19 cellular contexts compared by ENCODE assay signal in the genomic region with DNA sequence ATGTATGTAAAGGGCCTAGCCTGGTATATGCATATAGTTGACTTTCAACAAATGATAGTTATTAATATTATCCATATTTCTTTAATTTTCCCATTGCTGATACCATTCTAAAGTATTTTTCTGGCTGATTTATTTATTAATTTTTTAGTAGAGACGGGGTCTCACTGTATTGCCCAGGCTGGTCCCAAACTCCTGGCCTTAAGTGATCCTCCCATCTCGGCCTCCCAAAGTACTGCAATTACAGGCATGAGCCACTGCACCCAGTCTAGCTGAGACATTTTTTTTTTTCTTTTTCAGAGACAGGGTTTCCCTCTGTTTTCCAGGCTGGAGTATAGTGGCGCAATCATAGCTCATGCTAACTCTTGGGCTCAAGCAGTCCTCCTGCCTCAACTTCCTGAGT. TPM values are rescaled to one million over a fixed set of nuclear protein-coding genes. Genes with fewer than 3 reads are reported as not detected.
DNase-seq lines count a peak whose midpoint lies in the region; ATAC-seq and TF ChIP-seq lines count a peak whose summit lies in the region.
"Had no signal": no experiment of that assay in that cellular context is flagged by ENCODE, and none has a peak within 500 bp of the region (broad histone marks: within the 10 kb centered on the region; RNA-seq: fewer than 3 reads in every experiment).

No MANE protein-coding gene starts in this region.

- WGBS in body of pancreas, 2 donors, result 93 to 97% methylated on average over 3 of the region's 3 CpGs

- TF ChIP-seq CTCF in RWPE1 (conservative IDR thresholded peaks at IDR 0.05; ENCODE audit: low read depth), result no peak
- no peak for TF ChIP-seq CTCF in WTC11 (IDR thresholded peaks at IDR 0.05)
- no peak for TF ChIP-seq CTCF in body of pancreas (IDR thresholded peaks at IDR 0.05)
- TF ChIP-seq CTCF in MCF 10A (IDR thresholded peaks at IDR 0.05; ENCODE audit: unreplicated experiment), result no peak

- H3K4me3 Mint-ChIP-seq in WTC11, result no peak overlapping the region
- H3K4me3 Mint-ChIP-seq in MCF 10A (ENCODE audit: unreplicated experiment), result no peak overlapping the region
- H3K4me3 Mint-ChIP-seq in activated CD8-positive, alpha-beta T cell treated with anti-CD3 and anti-CD28 coated beads, Interleukin-2, amount 10 ng/mL, durations not matched to agents 7 days and 5 days, result no peak overlapping the region
- H3K4me3 Mint-ChIP-seq: B cell; CD8-positive, alpha-beta T cell had no signal

- DNase-seq in RWPE1 (ENCODE audit: low spot score), result no peak
- DNase-seq in WTC11 (ENCODE audit: low spot score), result no peak
- DNase-seq in body of pancreas, result no peak
- peak; percentile 15 for DNase-seq in iris pigment epithelial cell (ENCODE audit: low read depth)
- DNase-seq in MCF 10A (ENCODE audit: unreplicated experiment), result no peak
- DNase-seq in activated CD8-positive, alpha-beta T cell treated with anti-CD3 and anti-CD28 coated beads, Interleukin-2, amount 10 ng/mL, durations not matched to agents 7 days and 5 days, result no peak
- no peak for DNase-seq in RKO (ENCODE audit: low spot score)
- DNase-seq: Calu3; CD8-positive, alpha-beta T cell; DMS79 treated with DMSO at 0.1 percent for 48 hours; GM23248 had no signal

- H3K27ac Mint-ChIP-seq in WTC11 (no peak overlapping the region), MCF 10A (ENCODE audit: low read depth, unreplicated experiment) (no peak overlapping the region)
- no peak overlapping the region for H3K27ac Mint-ChIP-seq in activated CD8-positive, alpha-beta T cell treated with anti-CD3 and anti-CD28 coated beads, Interleukin-2, amount 10 ng/mL, durations not matched to agents 7 days and 5 days
- H3K27ac Mint-ChIP-seq: B cell; CD8-positive, alpha-beta T cell had no signal

- CTCF ChIA-PET in RWPE1 (lab: Yijun Ruan, JAX) (interaction anchor here (0.6 to 2.8 kb wide), 5 partner anchors 14 to 1450 kb away, joined by 3 to 18 read pairs (median 4); no protein-coding TSS in a partner anchor), WTC11 (lab: Charles Lee) (interaction anchor here (0.7 kb wide), 1 partner anchor 30 kb away, joined by 3 read pairs; a partner anchor contains a TSS), MCF 10A (lab: Yijun Ruan, JAX) (interaction anchor here (0.5 to 3.4 kb wide), 9 partner anchors 8 to 912 kb away, joined by 3 to 16 read pairs (median 4); no protein-coding TSS in a partner anchor)
- CTCF ChIA-PET in activated CD8-positive, alpha-beta T cell treated with anti-CD3 and anti-CD28 coated beads, Interleukin-2, amount 10 ng/mL, durations not matched to agents 7 days and 5 days (lab: Charles Lee), result interaction anchor here (2.0 kb wide), 1 partner anchor 14 kb away, joined by 9 read pairs; no protein-coding TSS in a partner anchor

- no peaks in the 10 kb centered on the region for H3K9me3 ChIP-seq in body of pancreas
- H3K9me3 ChIP-seq: BLaER1 treated with 17β-estradiol and CSF1 and Interleukin-3, amounts not matched to agents 10 nM and 100 nM; HAP-1 had no signal

- ATAC-seq in WTC11 (no peak), body of pancreas (no peak), GM21515 (IDR thresholded peaks at IDR 0.05; ENCODE audit: unreplicated experiment) (no peak)
- ATAC-seq in activated CD8-positive, alpha-beta T cell treated with anti-CD3 and anti-CD28 coated beads, Interleukin-2, amount 10 ng/mL, durations not matched to agents 7 days and 5 days, result no peak
- ATAC-seq: CD8-positive, alpha-beta T cell; GM12878 had no signal

- POLR2A ChIA-PET in RWPE1 (lab: Yijun Ruan, JAX; ENCODE audit: low non-redundant PET) (interaction anchor here (0.5 kb wide), 1 partner anchor 12 kb away, joined by 3 read pairs; no protein-coding TSS in a partner anchor), WTC11 (lab: Charles Lee) (interaction anchor here (0.7 kb wide), 1 partner anchor 891 kb away, joined by 4 read pairs; no protein-coding TSS in a partner anchor), MCF 10A (lab: Yijun Ruan, JAX) (interaction anchor here (0.6 to 1.8 kb wide), 7 partner anchors 11 to 315 kb away, joined by 3 to 7 read pairs (median 5); a partner anchor contains a TSS)
- POLR2A ChIA-PET in activated CD8-positive, alpha-beta T cell treated with anti-CD3 and anti-CD28 coated beads, Interleukin-2, amount 10 ng/mL, durations not matched to agents 7 days and 5 days (lab: Charles Lee), result no interaction called here

- BruUV-seq in MCF 10A (replicated peaks; lab: Mats Ljungman, UMichigan), result no TSS peak

- no peak overlapping the region for H3K4me3 ChIP-seq in body of pancreas
- H3K4me3 ChIP-seq: BLaER1 treated with 17β-estradiol and CSF1 and Interleukin-3, amounts not matched to agents 10 nM and 100 nM; GM12878; GM23248; HAP-1 had no signal

- no peaks in the 10 kb centered on the region for H3K27me3 ChIP-seq in body of pancreas
- H3K27me3 ChIP-seq: BLaER1 treated with 17β-estradiol and CSF1 and Interleukin-3, amounts not matched to agents 10 nM and 100 nM had no signal

- intact Hi-C loops in body of pancreas (cut with DNase I) (no loop called here), MCF 10A (cut with micrococcal nuclease) (no loop called here)

- H3K4me1 Mint-ChIP-seq in WTC11 (no peaks in the 10 kb centered on the region), MCF 10A (ENCODE audit: insufficient read depth, unreplicated experiment) (no peaks in the 10 kb centered on the region)
- H3K4me1 Mint-ChIP-seq in activated CD8-positive, alpha-beta T cell treated with anti-CD3 and anti-CD28 coated beads, Interleukin-2, amount 10 ng/mL, durations not matched to agents 7 days and 5 days (ENCODE audit: low read depth), result no peaks in the 10 kb centered on the region
- H3K4me1 Mint-ChIP-seq: B cell had no signal

- H3K36me3 Mint-ChIP-seq in WTC11 (peaks cover 66% of the 10 kb centered on the region), MCF 10A (ENCODE audit: insufficient read depth, unreplicated experiment) (peaks cover 88% of the 10 kb centered on the region)
- H3K36me3 Mint-ChIP-seq in activated CD8-positive, alpha-beta T cell treated with anti-CD3 and anti-CD28 coated beads, Interleukin-2, amount 10 ng/mL, durations not matched to agents 7 days and 5 days (ENCODE audit: low read depth), result peaks cover 59% of the 10 kb centered on the region

- H3K27me3 Mint-ChIP-seq in WTC11 (ENCODE audit: low read depth) (no peaks in the 10 kb centered on the region), MCF 10A (ENCODE audit: insufficient read depth, unreplicated experiment) (no peaks in the 10 kb centered on the region)
- H3K27me3 Mint-ChIP-seq in activated CD8-positive, alpha-beta T cell treated with anti-CD3 and anti-CD28 coated beads, Interleukin-2, amount 10 ng/mL, durations not matched to agents 7 days and 5 days (ENCODE audit: low read depth), result no peaks in the 10 kb centered on the region
- H3K27me3 Mint-ChIP-seq: B cell had no signal

- no peak for TF ChIP-seq POLR2A in body of pancreas (IDR thresholded peaks at IDR 0.05)

- H3K27ac ChIP-seq in RWPE1 (peak overlapping the region; percentile 73), body of pancreas (peak overlapping the region in 3 of 4 donors; percentile 24 to 74 (median 37))
- H3K27ac ChIP-seq: BLaER1 treated with 17β-estradiol and CSF1 and Interleukin-3, amounts not matched to agents 10 nM and 100 nM; GM23248 had no signal

- H3K9me3 Mint-ChIP-seq in WTC11 (no peaks in the 10 kb centered on the region), MCF 10A (ENCODE audit: unreplicated experiment) (no peaks in the 10 kb centered on the region)
- no peaks in the 10 kb centered on the region for H3K9me3 Mint-ChIP-seq in activated CD8-positive, alpha-beta T cell treated with anti-CD3 and anti-CD28 coated beads, Interleukin-2, amount 10 ng/mL, durations not matched to agents 7 days and 5 days (ENCODE audit: insufficient read depth)
- H3K9me3 Mint-ChIP-seq: CD8-positive, alpha-beta T cell had no signal

- H3K4me1 ChIP-seq in body of pancreas, result peaks cover 16% of the 10 kb centered on the region
- H3K4me1 ChIP-seq: BLaER1 treated with 17β-estradiol and CSF1 and Interleukin-3, amounts not matched to agents 10 nM and 100 nM; HAP-1 had no signal

- H3K36me3 ChIP-seq in body of pancreas (replicated peaks in 1 of 2; ENCODE audit: insufficient read depth in 1 of 2, low read depth in 2 of 2), result peaks cover 17 to 34% of the 10 kb centered on the region in 2 donors

TF ChIP-seq in WTC11, 78 proteins besides CTCF, POLR2A, EP300 and RAD21:
- TF ChIP-seq ZNF232 (CRISPR knock-in tag; IDR thresholded peaks at IDR 0.05), result no peak
- TF ChIP-seq ZNF121 (CRISPR knock-in tag; IDR thresholded peaks at IDR 0.05), result 0 out of 2 replicates have a peak, but pooled peaks have one; percentile 37

RNA-seq across cellular contexts. Expression of a gene that starts 29.8 kb away (rescaled TPM):
- total RNA-seq in WTC11 (2021) (0.50 to 0.92 TPM (median 0.89 TPM) in 3 replicates), body of pancreas (10 to 100 TPM in 1 of 2 donors, under 1 TPM in 1; 0.78 to 13.5 TPM), MCF 10A (2022) (1.1 and 1.5 TPM in 2 replicates)
- total RNA-seq in activated CD8-positive, alpha-beta T cell treated with anti-CD3 and anti-CD28 coated beads, Interleukin-2, amount 10 ng/mL, durations not matched to agents 7 days and 5 days, result 1 to 10 TPM; 2.6 to 2.8 TPM

RNA-seq across cellular contexts. Expression of a gene that starts 30.1 kb away (rescaled TPM):
- 205 to 233 TPM (median 227 TPM) in 3 replicates for total RNA-seq in WTC11 (2021)
- 100 to 1,000 TPM in 1 of 2 donors, 10 to 100 TPM in 1; 70.0 to 111 TPM for total RNA-seq in body of pancreas
- 226 and 259 TPM in 2 replicates for total RNA-seq in MCF 10A (2022)
- total RNA-seq in activated CD8-positive, alpha-beta T cell treated with anti-CD3 and anti-CD28 coated beads, Interleukin-2, amount 10 ng/mL, durations not matched to agents 7 days and 5 days, result 100 to 1,000 TPM; 163 to 165 TPM

RNA-seq across cellular contexts. Expression of a gene that starts 52.4 kb away (rescaled TPM):
- total RNA-seq in WTC11 (2021) (0.74 TPM in 1 of 3 replicates, not detected in the others), body of pancreas (not detected), MCF 10A (2022) (not detected in 2 replicates)
- not detected for total RNA-seq in activated CD8-positive, alpha-beta T cell treated with anti-CD3 and anti-CD28 coated beads, Interleukin-2, amount 10 ng/mL, durations not matched to agents 7 days and 5 days
- total RNA-seq: A172; B cell; Calu3; CD8-positive, alpha-beta T cell; G401; GM12878; GM23248; H4 had no signal
